Comparison of ENCODE assay signal across 1 cellular context in the genomic region with DNA sequence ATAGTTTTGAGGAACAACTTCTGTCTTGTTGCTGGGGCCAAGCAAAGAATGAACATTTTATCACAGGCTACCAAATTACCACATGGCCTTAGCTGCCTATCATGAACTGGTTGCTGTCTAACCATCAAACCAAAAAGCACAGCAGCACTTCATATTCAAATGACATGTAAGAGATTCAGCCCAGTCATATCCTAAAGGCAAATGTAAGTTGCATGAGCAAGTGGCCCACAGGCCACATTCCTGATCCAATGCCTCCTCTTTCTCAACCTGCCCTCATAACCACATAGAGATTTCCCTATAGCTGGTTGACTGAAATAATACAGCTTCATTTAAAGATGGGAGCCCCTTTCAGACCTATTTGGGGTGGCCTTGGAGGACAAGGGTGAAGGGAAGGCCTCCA.
TF ChIP-seq lines count a peak whose summit lies in the region.

No MANE protein-coding gene starts in this region.

TF ChIP-seq in IMR-90, 13 proteins besides CTCF, POLR2A, EP300 and RAD21 (continued from another document):
- no peak for TF ChIP-seq ELK1 (IDR thresholded peaks at IDR 0.05; ENCODE audit: borderline replicate concordance, low read depth, low read length)
- no peak for TF ChIP-seq NFE2L2 (IDR thresholded peaks at IDR 0.05; ENCODE audit: low read depth, low read length)
